In the genomic region with DNA sequence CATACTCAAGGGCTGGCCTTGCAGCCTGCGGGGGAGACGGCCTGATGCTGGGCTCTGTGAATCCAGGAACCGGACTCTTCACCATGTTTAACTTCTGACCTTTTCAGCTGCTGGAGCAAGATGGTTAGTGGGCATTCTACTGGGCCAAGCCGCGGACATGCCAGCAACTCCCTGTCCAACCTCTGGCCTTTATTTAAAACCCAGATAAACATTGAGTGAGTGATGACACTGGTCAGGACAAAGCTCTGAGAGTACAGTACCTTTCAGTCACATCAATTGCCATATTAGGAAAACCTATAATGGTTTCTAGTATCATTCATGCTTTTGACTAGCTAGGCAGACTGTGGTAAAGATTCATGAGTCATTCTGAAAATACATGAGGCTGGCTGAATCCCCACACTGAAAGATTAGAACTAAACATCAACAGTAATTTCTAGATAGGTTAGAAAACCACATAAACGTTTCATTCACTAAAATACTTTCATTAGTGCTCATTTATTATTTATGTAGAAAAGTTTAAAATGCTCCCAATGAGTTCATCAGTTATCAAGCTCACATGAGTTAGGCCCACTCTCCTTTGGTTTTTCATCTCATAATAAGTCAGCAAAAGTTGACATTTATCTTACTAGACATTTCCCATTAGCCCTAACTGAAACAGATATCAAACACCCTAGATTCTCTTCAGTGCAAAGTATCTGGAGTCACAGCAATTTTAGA, we compare ENCODE assay signal across 1 cellular context.
TF ChIP-seq lines count a peak whose summit lies in the region.

No MANE protein-coding gene starts in this region.

TF ChIP-seq in IMR-90, 13 proteins besides CTCF, POLR2A, EP300 and RAD21 (continued from another document):
- TF ChIP-seq RFX5 (IDR thresholded peaks at IDR 0.05; ENCODE audit: low read depth, low read length) = no peak
